In genomic region chr14:75543258-75543657, GRCh38 we compare ENCODE assay signal across 11 cellular contexts. TPM values are rescaled to one million over a fixed set of nuclear protein-coding genes. Genes with fewer than 3 reads are reported as not detected.
DNase-seq lines count a peak whose midpoint lies in the region; ATAC-seq and TF ChIP-seq lines count a peak whose summit lies in the region.
"Had no signal": no experiment of that assay in that cellular context is flagged by ENCODE, and none has a peak within 500 bp of the region (broad histone marks: within the 10 kb centered on the region; RNA-seq: fewer than 3 reads in every experiment).

No MANE protein-coding gene starts in this region.

- H3K4me3 ChIP-seq in OCI-LY3 (ENCODE audit: low read length) = peak overlapping the region; percentile 42
- H3K4me3 ChIP-seq in gastroesophageal sphincter = no peak overlapping the region
- H3K4me3 ChIP-seq in thymus (ENCODE audit: low read length) = no peak overlapping the region

- no peaks in the 10 kb centered on the region for H3K27me3 Mint-ChIP-seq in activated T-cell treated with anti-CD3 and anti-CD28 coated beads, Interleukin-2, amount 50 U/mL, for 4 hours (ENCODE audit: low read depth)
- H3K27me3 Mint-ChIP-seq: type B pancreatic cell had no signal

- peak overlapping the region; percentile 50 for H3K4me3 Mint-ChIP-seq in activated T-cell treated with anti-CD3 and anti-CD28 coated beads, Interleukin-2, amount 50 U/mL, for 4 hours

- H3K4me1 ChIP-seq in OCI-LY3 (ENCODE audit: low read length) (peaks cover 96% of the 10 kb centered on the region), gastroesophageal sphincter (peaks cover 0 to 14% (median 4%) of the 10 kb centered on the region in 3 donors), thymus (ENCODE audit: control insufficient read depth, insufficient read depth, low read length) (peaks cover 9% of the 10 kb centered on the region)

- no peak for TF ChIP-seq EP300 in gastroesophageal sphincter (IDR thresholded peaks at IDR 0.05)

- no peak overlapping the region for H2AFZ ChIP-seq in OCI-LY3 (ENCODE audit: low read depth, low read length)

- H3K36me3 Mint-ChIP-seq in activated T-cell treated with anti-CD3 and anti-CD28 coated beads, Interleukin-2, amount 50 U/mL, for 4 hours (ENCODE audit: insufficient read depth) = peaks cover 42% of the 10 kb centered on the region
- H3K36me3 Mint-ChIP-seq: type B pancreatic cell had no signal

- H3K4me2 ChIP-seq in OCI-LY3 (ENCODE audit: low read length) = peak overlapping the region; percentile 69

- H3K36me3 ChIP-seq in OCI-LY3 (replicated peaks; ENCODE audit: low read depth, low read length) (peaks cover 64% of the 10 kb centered on the region), gastroesophageal sphincter (no peaks in the 10 kb centered on the region), thymus (ENCODE audit: control insufficient read depth, insufficient read depth) (no peaks in the 10 kb centered on the region)

- H3K27me3 ChIP-seq in OCI-LY3 (ENCODE audit: low read depth, low read length) (no peaks in the 10 kb centered on the region), gastroesophageal sphincter (no peaks in the 10 kb centered on the region), thymus (ENCODE audit: control insufficient read depth, insufficient read depth) (no peaks in the 10 kb centered on the region)

- no peak for TF ChIP-seq POLR2A in gastroesophageal sphincter (IDR thresholded peaks at IDR 0.05)

- H3K27ac ChIP-seq in OCI-LY3 (ENCODE audit: low read length) (peak overlapping the region; percentile 99), gastroesophageal sphincter (peak overlapping the region in 3 of 4 donors; percentile 37 to 58 (median 57)), thymus (ENCODE audit: low read depth) (peak overlapping the region; percentile 75)

- peaks cover 3% of the 10 kb centered on the region; the same call in 1 of the 2 replicates for H4K20me1 ChIP-seq in OCI-LY3 (ENCODE audit: insufficient read depth, low read length)

- 52 to 68% methylated on average over 4 of the region's 4 CpGs for WGBS in gastroesophageal sphincter (ENCODE audit: low coverage in 1 of 2), 2 donors
- 10% methylated on average over 4 of the region's 4 CpGs for WGBS in thymus

- peak in 1 of 2 donors; percentile 13 for ATAC-seq in activated T-cell treated with anti-CD3 and anti-CD28 coated beads, Interleukin-2, amount 50 U/mL, for 4 hours
- no peak for ATAC-seq in gastroesophageal sphincter
- ATAC-seq: HCT116 had no signal

- no peaks in the 10 kb centered on the region for H3K9me3 Mint-ChIP-seq in activated T-cell treated with anti-CD3 and anti-CD28 coated beads, Interleukin-2, amount 50 U/mL, for 4 hours
- H3K9me3 Mint-ChIP-seq: type B pancreatic cell had no signal

- H3K4me1 Mint-ChIP-seq in activated T-cell treated with anti-CD3 and anti-CD28 coated beads, Interleukin-2, amount 50 U/mL, for 4 hours (ENCODE audit: low read depth) = peaks cover 79% of the 10 kb centered on the region

- DNase-seq in activated T-cell treated with anti-CD3 and anti-CD28 coated beads, Interleukin-2, amount 50 U/mL, for 4 hours = no peak
- DNase-seq in activated T-cell treated with anti-CD3 and anti-CD28 coated beads for 4 hours = no peak
- DNase-seq in 8988T = no peak
- DNase-seq in stimulated activated CD4-positive, alpha-beta T cell treated with anti-CD3 and anti-CD28 coated beads, Interleukin-15, amount 100 ng/mL, for 24 hours = no peak
- no peak for DNase-seq in T-helper 9 cell

- peak overlapping the region; percentile 91 for H3K9ac ChIP-seq in OCI-LY3 (ENCODE audit: low read length)

- no peak for TF ChIP-seq CTCF in OCI-LY3 (IDR thresholded peaks at IDR 0.05; ENCODE audit: low read depth, low read length)
- no peak for TF ChIP-seq CTCF in gastroesophageal sphincter (IDR thresholded peaks at IDR 0.05)

- H3K9me3 ChIP-seq in OCI-LY3 (ENCODE audit: insufficient read depth, low read length) (no peaks in the 10 kb centered on the region), gastroesophageal sphincter (no peaks in the 10 kb centered on the region), thymus (ENCODE audit: control insufficient read depth) (no peaks in the 10 kb centered on the region)

- peaks cover 97% of the 10 kb centered on the region for H3K79me2 ChIP-seq in OCI-LY3 (ENCODE audit: low read length)

RNA-seq across cellular contexts. Expression of gene BATF, which starts 21.0 kb away (rescaled TPM):
- total RNA-seq in activated T-cell treated with anti-CD3 and anti-CD28 coated beads, Interleukin-2, amount 50 U/mL, for 4 hours = 100 to 1,000 TPM; 186 to 193 (median 191) TPM
- 10 to 100 TPM in 1 of 4 donors, 1 to 10 TPM in 3; 2.6 to 16.8 (median 3.2) TPM for total RNA-seq in gastroesophageal sphincter
- 27.4 TPM for polyA plus RNA-seq in thymus
- total RNA-seq: NCI-H460 had no signal

RNA-seq across cellular contexts. Expression of gene FLVCR2, which starts 35.2 kb away (rescaled TPM):
- total RNA-seq in activated T-cell treated with anti-CD3 and anti-CD28 coated beads, Interleukin-2, amount 50 U/mL, for 4 hours = 1 to 10 TPM; 1.5 to 5.3 (median 3.3) TPM
- 1 to 10 TPM; 1.9 to 5.8 (median 4.1) TPM for total RNA-seq in gastroesophageal sphincter
- 5.7 TPM for polyA plus RNA-seq in thymus

Comparison
In these comparisons a context has a peak if more than half of its experiments do, and no peak if none do; other contexts are left out.
1. RNA of gene BATF, which starts 21.0 kb away (total RNA-seq): 186 to 193 TPM in activated T-cell treated with anti-CD3 and anti-CD28 coated beads, Interleukin-2, amount 50 U/mL, for 4 hours; 2.6 to 16.8 TPM in gastroesophageal sphincter; every median in the first group is over 10 times any median in the second.
2. Peak in every context shown above with its lines, with median percentiles within 50 percentile points of each other: H3K27ac ChIP-seq.